12 cellular contexts compared by ENCODE assay signal in the genomic region with DNA sequence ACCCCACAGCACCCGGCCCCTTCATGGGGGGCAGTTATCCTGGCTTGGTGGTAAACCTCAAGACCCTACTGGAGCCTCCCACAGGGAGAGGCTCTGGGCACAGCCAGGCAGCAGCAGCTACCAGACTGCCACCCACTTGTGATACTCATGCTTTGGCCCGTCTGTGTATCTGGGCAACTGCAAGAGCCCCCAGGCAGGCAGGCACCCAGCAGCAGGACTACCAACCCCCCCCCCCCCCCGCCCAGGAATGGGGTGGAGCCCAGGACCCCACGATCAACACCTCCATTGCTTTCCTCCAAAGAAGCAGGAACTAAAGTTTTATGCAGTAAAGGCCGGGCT. TPM values are rescaled to one million over a fixed set of nuclear protein-coding genes. Genes with fewer than 3 reads are reported as not detected.
A peak's percentile ranks its signal among the peaks of the same experiment; 100 is the strongest.
DNase-seq lines count a peak whose midpoint lies in the region; ATAC-seq and TF ChIP-seq lines count a peak whose summit lies in the region.
"Had no signal": no experiment of that assay in that cellular context is flagged by ENCODE, and none has a peak within 500 bp of the region (broad histone marks: within the 10 kb centered on the region; RNA-seq: fewer than 3 reads in every experiment).

No MANE protein-coding gene starts in this region.

- H3K56ac ChIP-seq in IMR-90 (ENCODE audit: extremely low read depth, insufficient read depth, low read length), result no peak overlapping the region

- TF ChIP-seq CTCF in IMR-90 (conservative IDR thresholded peaks at IDR 0.05; ENCODE audit: low read depth, low read length), result no peak
- no peak for TF ChIP-seq CTCF in adrenal gland (IDR thresholded peaks at IDR 0.05)
- no peak for TF ChIP-seq CTCF in GM20000 (IDR thresholded peaks at IDR 0.05; ENCODE audit: extremely low read depth, missing control alignments)

- peaks cover 35% of the 10 kb centered on the region for H4K20me1 ChIP-seq in BLaER1
- no peaks in the 10 kb centered on the region; the same call in 1 of the 2 replicates for H4K20me1 ChIP-seq in IMR-90 (ENCODE audit: insufficient read depth, low read length)

- peaks cover 28% of the 10 kb centered on the region for H3K36me3 ChIP-seq in BLaER1
- H3K36me3 ChIP-seq in IMR-90 (ENCODE audit: control insufficient read depth, insufficient read depth, low read length), result peaks cover 16% of the 10 kb centered on the region
- peaks cover 0 to 7% of the 10 kb centered on the region in 2 donors for H3K36me3 ChIP-seq in adrenal gland (replicated peaks in 1 of 2)
- peaks cover 0 to 6% of the 10 kb centered on the region in 2 donors for H3K36me3 ChIP-seq in muscle layer of duodenum (ENCODE audit: control insufficient read depth in 1 of 2, insufficient read depth in 2 of 2, low read length in 2 of 2)

- TF ChIP-seq POLR2A in IMR-90 (IDR thresholded peaks at IDR 0.05; ENCODE audit: low read depth, low read length) (no peak), adrenal gland (IDR thresholded peaks at IDR 0.05) (no peak)

- H3K23ac ChIP-seq in IMR-90 (ENCODE audit: low read depth, low read length), result no peak overlapping the region

- H3K4me1 ChIP-seq in BLaER1 (peaks cover 79% of the 10 kb centered on the region), IMR-90 (ENCODE audit: control insufficient read depth, insufficient read depth, low read length) (peaks cover 10% of the 10 kb centered on the region), adrenal gland (replicated peaks in 1 of 2) (peaks cover 13 to 24% of the 10 kb centered on the region in 2 donors), muscle layer of duodenum (ENCODE audit: control insufficient read depth in 1 of 2, insufficient read depth in 2 of 2, low read length in 2 of 2) (peaks cover 9 to 37% of the 10 kb centered on the region in 2 donors)

- H3K4me2 ChIP-seq in BLaER1 (peak overlapping the region; percentile 99), IMR-90 (ENCODE audit: low read depth, low read length) (no peak overlapping the region)

- H3K27me3 ChIP-seq in BLaER1, result peaks cover 7% of the 10 kb centered on the region; the same call in 1 of the 2 replicates
- no peaks in the 10 kb centered on the region for H3K27me3 ChIP-seq in IMR-90 (ENCODE audit: control insufficient read depth, insufficient read depth, low read length)
- no peaks in the 10 kb centered on the region for H3K27me3 ChIP-seq in adrenal gland
- H3K27me3 ChIP-seq in muscle layer of duodenum (ENCODE audit: low read depth, low read length), result no peaks in the 10 kb centered on the region

- dilution Hi-C loops in IMR-90 (cut with HindIII; ENCODE audit: low sequenced_read_pairs, unreplicated experiment), result no loop called here

- no peak overlapping the region for H2BK5ac ChIP-seq in IMR-90 (ENCODE audit: low read depth, low read length, poor library complexity, severe bottlenecking)

- peak overlapping the region; percentile 89 for H3K4me3 ChIP-seq in BLaER1
- H3K4me3 ChIP-seq in IMR-90 (ENCODE audit: insufficient read depth, low read depth, low read length), result no peak overlapping the region
- H3K4me3 ChIP-seq in adrenal gland, result no peak overlapping the region
- peak overlapping the region in 1 of 2 donors; percentile 65 for H3K4me3 ChIP-seq in muscle layer of duodenum (ENCODE audit: low read depth in 1 of 2, low read length in 2 of 2)

- WGBS in IMR-90 (ENCODE audit: extremely low coverage in 2 of 2, insufficient read length in 1 of 2), 2 experiments, result no CpG with 5 or more reads among the region's 5 CpGs
- WGBS in adrenal gland, 4 donors, result 55 to 80% (median 61%) methylated on average over 1 to 5 of the region's 5 CpGs

- H3K9ac ChIP-seq in BLaER1 (peak overlapping the region; percentile 96), IMR-90 (ENCODE audit: low read depth, low read length) (no peak overlapping the region)

- no peak overlapping the region for H2AK9ac ChIP-seq in IMR-90 (replicated peaks; ENCODE audit: low read depth, low read length, poor library complexity)

- no peak for ATAC-seq in IMR-90 (ENCODE audit: low read depth)
- ATAC-seq in HG03196 (IDR thresholded peaks at IDR 0.05; ENCODE audit: unreplicated experiment), result no peak

- no peak overlapping the region for H4K91ac ChIP-seq in IMR-90 (ENCODE audit: insufficient read depth, low read depth, low read length)

- no peak for TF ChIP-seq RAD21 in IMR-90 (IDR thresholded peaks at IDR 0.05; ENCODE audit: low read length)

- no peak overlapping the region for H2BK20ac ChIP-seq in IMR-90 (ENCODE audit: low read depth, low read length)

- no peak overlapping the region for H3K18ac ChIP-seq in IMR-90 (ENCODE audit: low read depth, low read length)

- no peak overlapping the region for H3K14ac ChIP-seq in IMR-90 (replicated peaks; ENCODE audit: low read depth, low read length)

- H3K4ac ChIP-seq in IMR-90 (ENCODE audit: low read depth, low read length), result no peak overlapping the region

- H3K27ac ChIP-seq in BLaER1 (peak overlapping the region; percentile 98), IMR-90 (ENCODE audit: insufficient read depth, low read length) (no peak overlapping the region), adrenal gland (peak overlapping the region in 4 of 5 donors; percentile 51 to 93 (median 62)), muscle layer of duodenum (ENCODE audit: low read length) (peak overlapping the region; percentile 56)

- no peak overlapping the region for H2BK15ac ChIP-seq in IMR-90 (ENCODE audit: low read depth, low read length)

- no peak overlapping the region for H2BK120ac ChIP-seq in IMR-90 (ENCODE audit: low read depth, low read length)

- H2AK5ac ChIP-seq in IMR-90 (ENCODE audit: low read depth, low read length), result peak overlapping the region; percentile 59; the same call in 1 of the 2 replicates

- in situ Hi-C loops in IMR-90 (cut with MboI; ENCODE audit: low sequenced_read_pairs), result no loop called here

- H3K9me3 ChIP-seq in BLaER1 (no peaks in the 10 kb centered on the region), IMR-90 (ENCODE audit: control insufficient read depth, insufficient read depth, low read length) (no peaks in the 10 kb centered on the region), adrenal gland (replicated peaks in 1 of 3) (no peaks in the 10 kb centered on the region), muscle layer of duodenum (ENCODE audit: control insufficient read depth in 1 of 2, low read length in 2 of 2) (no peaks in the 10 kb centered on the region)

- H2AFZ ChIP-seq in IMR-90 (replicated peaks; ENCODE audit: low read length, poor library complexity), result no peak overlapping the region

- H3K79me1 ChIP-seq in IMR-90 (ENCODE audit: low read depth in 1 of 2, low read length in 2 of 2), result peaks cover 0 to 17% of the 10 kb centered on the region in 2 experiments; a peak in 1 of 4 replicates

- no peak for DNase-seq in IMR-90
- no peak for DNase-seq in adrenal gland
- no peak for DNase-seq in stimulated activated naive CD4-positive, alpha-beta T cell (lab: John Stamatoyannopoulos, UW)
- no peak for DNase-seq in GM20000 (ENCODE audit: low spot score)
- DNase-seq in NK-92 treated with Interleukin-12 subunit alpha and Interleukin-12 subunit beta, amount 100 ng/mL, for 24 hours (lab: John Stamatoyannopoulos, UW), result no peak
- DNase-seq: Calu3, HCEC 1CT, NCI-H2171, trophoblast cell had no signal

- POLR2A ChIA-PET in IMR-90 (lab: Charles Lee; ENCODE audit: unreplicated experiment), result no interaction called here

- no peak overlapping the region for H4K8ac ChIP-seq in IMR-90 (ENCODE audit: low read depth in 2 of 2, low read length in 2 of 2)

- no TSS peak for BruUV-seq in IMR-90 (replicated peaks; lab: Mats Ljungman, UMichigan)

- CTCF ChIA-PET in IMR-90 (lab: Yijun Ruan, JAX), result no interaction called here

- intact Hi-C loops in IMR-90 (cut with micrococcal nuclease), result no loop called here
- intact Hi-C loops in adrenal gland (cut with DNase I), result no loop called here

- H4K5ac ChIP-seq in IMR-90 (ENCODE audit: low read depth, low read length), result no peak overlapping the region

- 0 out of 2 replicates have a peak, but pooled peaks cover 4% of the 10 kb centered on the region for H3K9me1 ChIP-seq in IMR-90 (ENCODE audit: insufficient read depth, low read length)

TF ChIP-seq in IMR-90, 13 proteins besides CTCF, POLR2A, EP300 and RAD21 (continues in another document):
- TF ChIP-seq CEBPB (IDR thresholded peaks at IDR 0.05; ENCODE audit: low read depth, low read length), result no peak
- no peak for TF ChIP-seq BHLHE40 (IDR thresholded peaks at IDR 0.05; ENCODE audit: low read depth, low read length)
- no peak for TF ChIP-seq NFE2L2 (IDR thresholded peaks at IDR 0.05; ENCODE audit: low read depth, low read length)

RNA-seq across cellular contexts. Expression of a gene that starts 0.9 kb away (rescaled TPM):
- total RNA-seq in IMR-90 (2012; rRNA removed) (0.28 and 0.36 TPM in 2 replicates), adrenal gland (10 to 100 TPM in 5 of 8 donors, 1 to 10 TPM in 3; 4.3 to 22.5 (median 13.2) TPM)
- polyA plus RNA-seq in IMR-90 (2012; rRNA removed) (0.39 and 0.63 TPM in 2 replicates), adrenal gland (10 to 100 TPM in 1 of 3 donors, 1 to 10 TPM in 1, under 1 TPM in 1; 0.38 to 18.7 (median 7.9) TPM)
- polyA plus RNA-seq in IMR-90 (2012; cell fraction: cytosol; rRNA removed), result 0.17 and 0.64 TPM in 2 replicates
- polyA plus RNA-seq in IMR-90 (2012; cell fraction: nucleus; rRNA removed; ENCODE audit: low replicate concordance), result 0.56 and 1.4 TPM in 2 replicates
- total RNA-seq: Calu3 had no signal

RNA-seq across cellular contexts. Expression of a gene that starts 13.0 kb away (rescaled TPM):
- total RNA-seq in IMR-90 (2012; rRNA removed) (23.3 and 28.3 TPM in 2 replicates), adrenal gland (10 to 100 TPM; 13.4 to 48.0 (median 35.4) TPM)
- polyA plus RNA-seq in IMR-90 (2012; rRNA removed) (56.0 and 62.1 TPM in 2 replicates), adrenal gland (100 to 1,000 TPM in 2 of 3 donors, 10 to 100 TPM in 1; 15.5 to 229 (median 120) TPM)
- 30.8 and 37.2 TPM in 2 replicates for polyA plus RNA-seq in IMR-90 (2012; cell fraction: cytosol; rRNA removed)
- polyA plus RNA-seq in IMR-90 (2012; cell fraction: nucleus; rRNA removed; ENCODE audit: low replicate concordance), result 280 and 687 TPM in 2 replicates

RNA-seq across cellular contexts. Expression of a gene that starts 14.5 kb away (rescaled TPM):
- total RNA-seq in IMR-90 (2012; rRNA removed) (42.5 and 56.7 TPM in 2 replicates), adrenal gland (10 to 100 TPM; 26.7 to 67.0 (median 48.0) TPM)
- polyA plus RNA-seq in IMR-90 (2012; rRNA removed) (181 and 243 TPM in 2 replicates), adrenal gland (10 to 100 TPM; 12.4 to 47.7 (median 14.8) TPM)
- 122 and 198 TPM in 2 replicates for polyA plus RNA-seq in IMR-90 (2012; cell fraction: cytosol; rRNA removed)
- 98.8 and 265 TPM in 2 replicates for polyA plus RNA-seq in IMR-90 (2012; cell fraction: nucleus; rRNA removed; ENCODE audit: low replicate concordance)

RNA-seq across cellular contexts. Expression of a gene that starts 46.6 kb away (rescaled TPM):
- total RNA-seq in IMR-90 (2012; rRNA removed) (64.9 and 76.7 TPM in 2 replicates), adrenal gland (10 to 100 TPM; 30.5 to 90.7 (median 65.0) TPM)
- polyA plus RNA-seq in IMR-90 (2012; rRNA removed) (77.9 and 82.0 TPM in 2 replicates), adrenal gland (100 to 1,000 TPM in 2 of 3 donors, 10 to 100 TPM in 1; 16.0 to 182 (median 159) TPM)
- 83.2 and 104 TPM in 2 replicates for polyA plus RNA-seq in IMR-90 (2012; cell fraction: cytosol; rRNA removed)
- polyA plus RNA-seq in IMR-90 (2012; cell fraction: nucleus; rRNA removed; ENCODE audit: low replicate concordance), result 242 and 318 TPM in 2 replicates

RNA-seq across cellular contexts. Expression of a gene that starts 46.7 kb away (rescaled TPM):
- total RNA-seq in IMR-90 (2012; rRNA removed) (7.7 and 17.5 TPM in 2 replicates), adrenal gland (100 to 1,000 TPM in 2 of 8 donors, 10 to 100 TPM in 6; 36.4 to 121 (median 61.8) TPM)
- polyA plus RNA-seq in IMR-90 (2012; rRNA removed) (99.4 and 102 TPM in 2 replicates), adrenal gland (100 to 1,000 TPM in 1 of 3 donors, 10 to 100 TPM in 1, 1 to 10 TPM in 1; 7.4 to 120 (median 97.1) TPM)
- polyA plus RNA-seq in IMR-90 (2012; cell fraction: cytosol; rRNA removed), result 235 and 278 TPM in 2 replicates
- polyA plus RNA-seq in IMR-90 (2012; cell fraction: nucleus; rRNA removed; ENCODE audit: low replicate concordance), result 283 and 529 TPM in 2 replicates
